In the genomic region with DNA sequence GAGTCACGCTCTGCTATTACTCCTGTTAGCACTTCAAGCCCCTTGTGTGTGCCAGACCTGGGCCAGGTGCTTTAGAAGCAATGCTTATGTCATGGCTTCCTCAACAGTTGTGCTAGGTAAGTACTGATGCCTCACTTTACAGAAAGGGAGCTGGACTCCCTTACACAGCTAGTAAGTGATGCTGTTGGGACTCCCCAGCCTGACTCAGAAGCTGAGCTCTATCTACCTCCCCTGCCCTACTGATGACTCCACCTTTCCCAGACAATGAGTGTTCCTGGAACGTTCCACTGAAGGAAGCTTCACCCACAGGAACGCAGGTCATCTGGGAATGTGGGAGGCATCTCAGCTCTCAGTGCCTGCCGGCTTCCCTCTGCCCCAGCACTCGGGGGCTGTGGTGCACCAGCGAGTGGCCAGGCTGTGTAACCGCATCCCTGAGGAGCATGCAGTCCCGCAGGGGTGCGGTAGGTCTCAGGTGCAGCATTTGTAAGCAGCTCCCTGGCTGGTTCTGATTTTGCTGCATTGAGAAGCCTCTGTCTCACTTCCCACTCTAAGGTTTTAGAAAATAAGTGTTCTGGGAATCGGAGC, we compare ENCODE assay signal across 14 cellular contexts. TPM values are rescaled to one million over a fixed set of nuclear protein-coding genes. Genes with fewer than 3 reads are reported as not detected.
DNase-seq lines count a peak whose midpoint lies in the region; ATAC-seq, FAIRE-seq and TF ChIP-seq lines count a peak whose summit lies in the region.
"Not testable (repeated sequence)": the region's sequence is repeated elsewhere in the genome, so short reads cannot be mapped to it uniquely, and the experiment has no call there.
"Had no signal": no experiment of that assay in that cellular context is flagged by ENCODE, and none has a peak within 500 bp of the region (broad histone marks: within the 10 kb centered on the region; RNA-seq: fewer than 3 reads in every experiment).

No MANE protein-coding gene starts in this region.

- not testable (repeated sequence) for H3K56ac ChIP-seq in IMR-90 (ENCODE audit: extremely low read depth, insufficient read depth, low read length)

- H3K14ac ChIP-seq in IMR-90 (replicated peaks; ENCODE audit: low read depth, low read length): not testable (repeated sequence)

- not testable (repeated sequence) for H3K9ac ChIP-seq in IMR-90 (ENCODE audit: low read depth, low read length)
- H3K9ac ChIP-seq in keratinocyte (ENCODE audit: control insufficient read depth, extremely low read depth, insufficient read depth, low read length): peak overlapping the region; percentile 65

- H2BK20ac ChIP-seq in IMR-90 (ENCODE audit: low read depth, low read length): not testable (repeated sequence)

- not testable (repeated sequence) for H3K9me1 ChIP-seq in IMR-90 (ENCODE audit: insufficient read depth, low read length); keratinocyte (ENCODE audit: control insufficient read depth, extremely low read depth, insufficient read depth, low read length)

- not testable (repeated sequence) for H3K27me3 ChIP-seq in IMR-90 (ENCODE audit: control insufficient read depth, insufficient read depth, low read length); keratinocyte (ENCODE audit: control insufficient read depth, extremely low read depth, insufficient read depth, low read length); upper lobe of left lung

- H4K5ac ChIP-seq in IMR-90 (ENCODE audit: low read depth, low read length): not testable (repeated sequence)

- not testable (repeated sequence) for TF ChIP-seq CTCF in IMR-90 (conservative IDR thresholded peaks at IDR 0.05; ENCODE audit: low read depth, low read length); astrocyte of the spinal cord (IDR thresholded peaks at IDR 0.05; ENCODE audit: low read depth, low read length); fibroblast of mammary gland (conservative IDR thresholded peaks at IDR 0.05; ENCODE audit: control insufficient read depth, insufficient read depth, low read depth, low read length); keratinocyte (optimal IDR thresholded peaks at IDR 0.05 in 1 of 3, IDR thresholded peaks at IDR 0.05 in 1 of 3, conservative IDR thresholded peaks at IDR 0.05 in 1 of 3; ENCODE audit: extremely low read depth in 1 of 3, insufficient read depth in 2 of 3, low read length in 3 of 3); upper lobe of left lung (IDR thresholded peaks at IDR 0.05)

- WGBS in IMR-90 (ENCODE audit: extremely low coverage in 2 of 2, insufficient read length in 1 of 2), 2 experiments: no CpG with 5 or more reads among the region's 10 CpGs
- WGBS in upper lobe of left lung, 2 donors: no CpG with 5 or more reads among the region's 10 CpGs

- H2BK120ac ChIP-seq in IMR-90 (ENCODE audit: low read depth, low read length): peak overlapping the region; percentile 68; the same call in 1 of the 2 replicates

- not testable (repeated sequence) for H3K4me3 ChIP-seq in IMR-90 (ENCODE audit: insufficient read depth, low read depth, low read length); astrocyte of the spinal cord (ENCODE audit: low read depth, low read length); fibroblast of mammary gland (ENCODE audit: control insufficient read depth, low read depth, low read length); upper lobe of left lung
- peak overlapping the region in 1 of 3 experiments; percentile 16 for H3K4me3 ChIP-seq in keratinocyte (ENCODE audit: control insufficient read depth in 2 of 3, extremely low read depth in 1 of 3, insufficient read depth in 2 of 3, low read depth in 1 of 3, low read length in 3 of 3)

- not testable (repeated sequence) for H2AK5ac ChIP-seq in IMR-90 (ENCODE audit: low read depth, low read length)

- dilution Hi-C loops in IMR-90 (cut with HindIII; ENCODE audit: low sequenced_read_pairs, unreplicated experiment); keratinocyte (cut with MboI; ENCODE audit: extremely low pct_ligation_motif_present, low sequenced_read_pairs): not testable (repeated sequence)

- not testable (repeated sequence) for H2AK9ac ChIP-seq in IMR-90 (replicated peaks; ENCODE audit: low read depth, low read length, poor library complexity)

- H3K23ac ChIP-seq in IMR-90 (ENCODE audit: low read depth, low read length): not testable (repeated sequence)

- ATAC-seq in IMR-90 (ENCODE audit: low read depth) (peak; percentile 72), upper lobe of left lung (ENCODE audit: low FRiP score in 2 of 2) (peak; percentile 54 to 63)

- not testable (repeated sequence) for FAIRE-seq in keratinocyte (lab: Jason Lieb, UNC)

- POLR2A ChIA-PET in IMR-90 (lab: Charles Lee; ENCODE audit: unreplicated experiment): not testable (repeated sequence)

- DNase-seq in Daoy (ENCODE audit: low read depth): peak; percentile 70
- peak; percentile 68 for DNase-seq in IMR-90
- DNase-seq in T1000 (lab: John Stamatoyannopoulos, UW): peak; percentile 86
- DNase-seq in astrocyte of the spinal cord (ENCODE audit: low read depth, low spot score): peak; percentile 71
- peak; percentile 25 for DNase-seq in fibroblast of mammary gland (ENCODE audit: low read depth)
- DNase-seq in keratinocyte (ENCODE audit: low read depth, low spot score): peak; percentile 38
- peak; percentile 18 for DNase-seq in myocyte (ENCODE audit: low read depth)
- peak in 1 of 2 donors; percentile 72 for DNase-seq in upper lobe of left lung

- not testable (repeated sequence) for H3K27ac ChIP-seq in IMR-90 (ENCODE audit: insufficient read depth, low read length); upper lobe of left lung
- peak overlapping the region; percentile 61 for H3K27ac ChIP-seq in keratinocyte (ENCODE audit: control insufficient read depth, insufficient read depth, low read length)

- not testable (repeated sequence) for H3K9me3 ChIP-seq in IMR-90 (ENCODE audit: control insufficient read depth, insufficient read depth, low read length); keratinocyte (ENCODE audit: control insufficient read depth, low read depth, low read length); upper lobe of left lung

- H4K20me1 ChIP-seq in IMR-90 (ENCODE audit: insufficient read depth, low read length); keratinocyte (ENCODE audit: control insufficient read depth, extremely low read depth, insufficient read depth, low read length): not testable (repeated sequence)

- TF ChIP-seq RAD21 in IMR-90 (IDR thresholded peaks at IDR 0.05; ENCODE audit: low read length): not testable (repeated sequence)

- not testable (repeated sequence) for H3K79me1 ChIP-seq in IMR-90 (ENCODE audit: low read depth in 1 of 2, low read length in 2 of 2)

- H3K4me2 ChIP-seq in IMR-90 (ENCODE audit: low read depth, low read length): not testable (repeated sequence)
- H3K4me2 ChIP-seq in keratinocyte (ENCODE audit: control insufficient read depth, extremely low read depth, insufficient read depth, low read depth, low read length): peak overlapping the region; percentile 27

- H2BK15ac ChIP-seq in IMR-90 (ENCODE audit: low read depth, low read length): not testable (repeated sequence)

- TF ChIP-seq EP300 in upper lobe of left lung (IDR thresholded peaks at IDR 0.05): not testable (repeated sequence)

- H3K4me1 ChIP-seq in IMR-90 (ENCODE audit: control insufficient read depth, insufficient read depth, low read length); keratinocyte (ENCODE audit: control insufficient read depth, extremely low read depth, insufficient read depth, low read length); upper lobe of left lung: not testable (repeated sequence)

- H3K18ac ChIP-seq in IMR-90 (ENCODE audit: low read depth, low read length): not testable (repeated sequence)

- not testable (repeated sequence) for H2AFZ ChIP-seq in IMR-90 (replicated peaks; ENCODE audit: low read length, poor library complexity); keratinocyte (ENCODE audit: control insufficient read depth, low read length)

- H3K79me2 ChIP-seq in keratinocyte (ENCODE audit: control insufficient read depth, insufficient read depth, low read length): not testable (repeated sequence)

- CTCF ChIA-PET in IMR-90 (lab: Yijun Ruan, JAX): not testable (repeated sequence)

- not testable (repeated sequence) for H4K8ac ChIP-seq in IMR-90 (ENCODE audit: low read depth in 2 of 2, low read length in 2 of 2)

- H3K36me3 ChIP-seq in IMR-90 (ENCODE audit: control insufficient read depth, insufficient read depth, low read length); keratinocyte (ENCODE audit: control insufficient read depth in 2 of 2, extremely low read depth in 1 of 2, insufficient read depth in 2 of 2, low read length in 2 of 2); upper lobe of left lung: not testable (repeated sequence)

- not testable (repeated sequence) for H4K91ac ChIP-seq in IMR-90 (ENCODE audit: insufficient read depth, low read depth, low read length)

- TF ChIP-seq POLR2A in IMR-90 (IDR thresholded peaks at IDR 0.05; ENCODE audit: low read depth, low read length); upper lobe of left lung (IDR thresholded peaks at IDR 0.05): not testable (repeated sequence)

- in situ Hi-C loops in IMR-90 (cut with MboI; ENCODE audit: low sequenced_read_pairs); astrocyte of the spinal cord (cut with HindIII; ENCODE audit: low sequenced_read_pairs): not testable (repeated sequence)

- intact Hi-C loops in IMR-90 (cut with micrococcal nuclease): not testable (repeated sequence)

- not testable (repeated sequence) for H3K4ac ChIP-seq in IMR-90 (ENCODE audit: low read depth, low read length)

- BruUV-seq in IMR-90 (replicated peaks; lab: Mats Ljungman, UMichigan): not testable (repeated sequence)

- peak overlapping the region; percentile 58 for H2BK5ac ChIP-seq in IMR-90 (ENCODE audit: low read depth, low read length, poor library complexity, severe bottlenecking)

RNA-seq across cellular contexts. Expression of a gene that starts 2.6 kb away (rescaled TPM):
- 9.7 and 10.1 TPM in 2 replicates for total RNA-seq in Daoy (2014; rRNA removed; shearing (Covaris generic))
- total RNA-seq in IMR-90 (2012; rRNA removed): 0.83 and 0.90 TPM in 2 replicates
- polyA plus RNA-seq in IMR-90 (2012; rRNA removed): 1.1 and 1.3 TPM in 2 replicates
- 0.46 and 0.56 TPM in 2 replicates for polyA plus RNA-seq in IMR-90 (2012; cell fraction: cytosol; rRNA removed)
- polyA plus RNA-seq in IMR-90 (2012; cell fraction: nucleus; rRNA removed; ENCODE audit: low replicate concordance): 2.2 and 4.2 TPM in 2 replicates
- polyA plus RNA-seq in keratinocyte: 799 to 1,190 TPM (median 820 TPM) in 3 replicates
- 328 TPM for polyA plus RNA-seq in keratinocyte (2011; ENCODE audit: low read depth)
- polyA plus RNA-seq in keratinocyte (2011; cell fraction: cytosol; rRNA removed): 730 and 788 TPM in 2 replicates
- polyA plus RNA-seq in keratinocyte (2011; cell fraction: nucleus; rRNA removed): 2,126 and 2,323 TPM in 2 replicates
- polyA plus RNA-seq in keratinocyte (2012; ENCODE audit: low replicate concordance): 341 and 583 TPM in 2 replicates
- 640 to 938 TPM (median 824 TPM) in 3 replicates for polyA minus RNA-seq in keratinocyte
- polyA minus RNA-seq in keratinocyte (2011; cell fraction: cytosol; rRNA and poly(A)+ RNA removed): 409 TPM
- polyA minus RNA-seq in keratinocyte (2011; cell fraction: nucleus; rRNA and poly(A)+ RNA removed): 370 and 487 TPM in 2 replicates
- not detected in 2 replicates for total RNA-seq in myocyte
- 0.10 TPM for polyA plus RNA-seq in myocyte (2012)
- total RNA-seq in upper lobe of left lung: 10 to 100 TPM in 3 of 6 donors, 1 to 10 TPM in 3; 4.2 to 25.6 (median 10.7) TPM
- total RNA-seq: activated naive CD4-positive, alpha-beta T cell treated with anti-CD3 and anti-CD28 coated beads for 36 hours; frontal cortex; naive thymus-derived CD8-positive, alpha-beta T cell had no signal
- polyA plus RNA-seq: naive thymus-derived CD8-positive, alpha-beta T cell had no signal

RNA-seq across cellular contexts. Expression of a gene that starts 10.2 kb away (rescaled TPM):
- not detected in 2 replicates for total RNA-seq in Daoy (2014; rRNA removed; shearing (Covaris generic))
- not detected in 2 replicates for total RNA-seq in IMR-90 (2012; rRNA removed)
- polyA plus RNA-seq in IMR-90 (2012; rRNA removed): not detected in 2 replicates
- not detected in 2 replicates for polyA plus RNA-seq in IMR-90 (2012; cell fraction: cytosol; rRNA removed)
- polyA plus RNA-seq in IMR-90 (2012; cell fraction: nucleus; rRNA removed; ENCODE audit: low replicate concordance): not detected in 2 replicates
- 3.9 to 23.2 TPM (median 10.6 TPM) in 3 replicates for polyA plus RNA-seq in keratinocyte
- 15.1 TPM for polyA plus RNA-seq in keratinocyte (2011; ENCODE audit: low read depth)
- 5.1 and 8.0 TPM in 2 replicates for polyA plus RNA-seq in keratinocyte (2011; cell fraction: cytosol; rRNA removed)
- 10.3 and 12.4 TPM in 2 replicates for polyA plus RNA-seq in keratinocyte (2011; cell fraction: nucleus; rRNA removed)
- 28.6 and 186 TPM in 2 replicates for polyA plus RNA-seq in keratinocyte (2012; ENCODE audit: low replicate concordance)
- not detected in 3 replicates for polyA minus RNA-seq in keratinocyte
- polyA minus RNA-seq in keratinocyte (2011; cell fraction: cytosol; rRNA and poly(A)+ RNA removed): not detected
- not detected in 2 replicates for polyA minus RNA-seq in keratinocyte (2011; cell fraction: nucleus; rRNA and poly(A)+ RNA removed)
- total RNA-seq in myocyte: not detected in 2 replicates
- not detected for polyA plus RNA-seq in myocyte (2012)
- not detected for total RNA-seq in upper lobe of left lung
- total RNA-seq: activated CD4-positive, alpha-beta T cell treated with anti-CD3 and anti-CD28 coated beads, Interleukin-2, amount 10 ng/mL, durations not matched to agents 7 days and 5 days; activated naive CD4-positive, alpha-beta T cell treated with anti-CD3 and anti-CD28 coated beads for 36 hours; frontal cortex; naive thymus-derived CD8-positive, alpha-beta T cell; osteoblast had no signal
- polyA plus RNA-seq: naive thymus-derived CD8-positive, alpha-beta T cell; SK-N-SH had no signal

RNA-seq across cellular contexts. Expression of a gene that starts 42.2 kb away (rescaled TPM):
- 1.3 and 2.6 TPM in 2 replicates for total RNA-seq in Daoy (2014; rRNA removed; shearing (Covaris generic))
- total RNA-seq in IMR-90 (2012; rRNA removed): 2.5 and 3.2 TPM in 2 replicates
- polyA plus RNA-seq in IMR-90 (2012; rRNA removed): 10.0 and 11.2 TPM in 2 replicates
- 1.8 and 2.6 TPM in 2 replicates for polyA plus RNA-seq in IMR-90 (2012; cell fraction: cytosol; rRNA removed)
- polyA plus RNA-seq in IMR-90 (2012; cell fraction: nucleus; rRNA removed; ENCODE audit: low replicate concordance): 103 and 118 TPM in 2 replicates
- polyA plus RNA-seq in keratinocyte: 3.5 to 7.3 TPM (median 6.5 TPM) in 3 replicates
- 3.1 TPM for polyA plus RNA-seq in keratinocyte (2011; ENCODE audit: low read depth)
- polyA plus RNA-seq in keratinocyte (2011; cell fraction: cytosol; rRNA removed): 0.87 and 0.89 TPM in 2 replicates
- 27.5 and 35.5 TPM in 2 replicates for polyA plus RNA-seq in keratinocyte (2011; cell fraction: nucleus; rRNA removed)
- polyA plus RNA-seq in keratinocyte (2012; ENCODE audit: low replicate concordance): 2.2 and 5.8 TPM in 2 replicates
- 1.5 to 8.7 TPM (median 8.2 TPM) in 3 replicates for polyA minus RNA-seq in keratinocyte
- polyA minus RNA-seq in keratinocyte (2011; cell fraction: cytosol; rRNA and poly(A)+ RNA removed): not detected
- polyA minus RNA-seq in keratinocyte (2011; cell fraction: nucleus; rRNA and poly(A)+ RNA removed): 6.2 and 10.4 TPM in 2 replicates
- total RNA-seq in myocyte: 2.0 and 3.5 TPM in 2 replicates
- 4.5 TPM for polyA plus RNA-seq in myocyte (2012)
- total RNA-seq in upper lobe of left lung: 10 to 100 TPM in 2 of 6 donors, 1 to 10 TPM in 4; 3.6 to 40.9 (median 8.5) TPM
